10 cellular contexts compared by ENCODE assay signal in genomic region chr6:107493158-107494057, GRCh38. TPM values are rescaled to one million over a fixed set of nuclear protein-coding genes. Genes with fewer than 3 reads are reported as not detected.
DNase-seq lines count a peak whose midpoint lies in the region; ATAC-seq, FAIRE-seq and TF ChIP-seq lines count a peak whose summit lies in the region.
"Had no signal": no experiment of that assay in that cellular context is flagged by ENCODE, and none has a peak within 500 bp of the region (broad histone marks: within the 10 kb centered on the region; RNA-seq: fewer than 3 reads in every experiment).

No MANE protein-coding gene starts in this region.

- no peaks in the 10 kb centered on the region for H3K36me3 Mint-ChIP-seq in T-helper 2 cell treated with Interferon-gamma antibody and Interleukin-4, amounts not matched to agents 5 μg/mL and 100 μg/mL, for 36 hours (ENCODE audit: low read depth)
- no peaks in the 10 kb centered on the region for H3K36me3 Mint-ChIP-seq in activated CD8-positive, alpha-beta T cell treated with anti-CD3 and anti-CD28 coated beads for 36 hours (ENCODE audit: low read depth)
- H3K36me3 Mint-ChIP-seq: memory B cell had no signal

- intact Hi-C loops in activated CD8-positive, alpha-beta T cell treated with anti-CD3 and anti-CD28 coated beads for 36 hours (cut with micrococcal nuclease): no loop called here

- TF ChIP-seq POLR2A in H54 (IDR thresholded peaks at IDR 0.05; ENCODE audit: low read depth, low read length): no peak

- no peak for FAIRE-seq in H54 (lab: Jason Lieb, UNC)

- TF ChIP-seq CTCF in activated CD8-positive, alpha-beta T cell treated with anti-CD3 and anti-CD28 coated beads for 36 hours (IDR thresholded peaks at IDR 0.05): no peak

- H3K4me1 Mint-ChIP-seq in T-helper 2 cell treated with Interferon-gamma antibody and Interleukin-4, amounts not matched to agents 5 μg/mL and 100 μg/mL, for 36 hours (ENCODE audit: low read depth): peaks cover 7% of the 10 kb centered on the region
- peaks cover 9% of the 10 kb centered on the region for H3K4me1 Mint-ChIP-seq in activated CD8-positive, alpha-beta T cell treated with anti-CD3 and anti-CD28 coated beads for 36 hours (ENCODE audit: low read depth)

- peaks cover 21% of the 10 kb centered on the region for H3K27me3 Mint-ChIP-seq in T-helper 2 cell treated with Interferon-gamma antibody and Interleukin-4, amounts not matched to agents 5 μg/mL and 100 μg/mL, for 36 hours (ENCODE audit: low read depth)
- H3K27me3 Mint-ChIP-seq in activated CD8-positive, alpha-beta T cell treated with anti-CD3 and anti-CD28 coated beads for 36 hours: peaks cover 19% of the 10 kb centered on the region

- POLR2A ChIA-PET in activated CD8-positive, alpha-beta T cell treated with anti-CD3 and anti-CD28 coated beads for 36 hours (lab: Charles Lee): interaction anchor here (1.1 kb wide), 1 partner anchor 378 kb away, joined by 3 read pairs; the partner anchor contains the start of gene BEND3

- peak; percentile 42 for DNase-seq in NAMALWA (ENCODE audit: low spot score)
- peak; percentile 27 for DNase-seq in hepatic stellate cell (ENCODE audit: low spot score)
- peak; percentile 20 for DNase-seq in stromal cell of bone marrow (ENCODE audit: low read depth)
- DNase-seq in H54 (ENCODE audit: insufficient read length, low spot score): no peak
- no peak for DNase-seq in T-helper 2 cell treated with Interferon-gamma antibody and Interleukin-4, amounts not matched to agents 5 μg/mL and 100 μg/mL, for 36 hours (ENCODE audit: low spot score)
- DNase-seq in activated CD8-positive, alpha-beta T cell treated with anti-CD3 and anti-CD28 coated beads for 36 hours: no peak

- H3K9me3 Mint-ChIP-seq in T-helper 2 cell treated with Interferon-gamma antibody and Interleukin-4, amounts not matched to agents 5 μg/mL and 100 μg/mL, for 36 hours: no peaks in the 10 kb centered on the region
- H3K9me3 Mint-ChIP-seq in activated CD8-positive, alpha-beta T cell treated with anti-CD3 and anti-CD28 coated beads for 36 hours: no peaks in the 10 kb centered on the region
- H3K9me3 Mint-ChIP-seq: memory B cell had no signal

- H3K4me3 Mint-ChIP-seq in T-helper 2 cell treated with Interferon-gamma antibody and Interleukin-4, amounts not matched to agents 5 μg/mL and 100 μg/mL, for 36 hours: no peak overlapping the region
- no peak overlapping the region for H3K4me3 Mint-ChIP-seq in activated CD8-positive, alpha-beta T cell treated with anti-CD3 and anti-CD28 coated beads for 36 hours
- H3K4me3 Mint-ChIP-seq: memory B cell had no signal

- no peak overlapping the region for H3K27ac Mint-ChIP-seq in T-helper 2 cell treated with Interferon-gamma antibody and Interleukin-4, amounts not matched to agents 5 μg/mL and 100 μg/mL, for 36 hours
- no peak overlapping the region for H3K27ac Mint-ChIP-seq in activated CD8-positive, alpha-beta T cell treated with anti-CD3 and anti-CD28 coated beads for 36 hours
- H3K27ac Mint-ChIP-seq: memory B cell had no signal

- ATAC-seq in SK-N-SH treated with all-trans-retinoic acid at 6 μM for 48 hours (peak; percentile 10; the same call in 1 of the 3 replicates), GM18511 (IDR thresholded peaks at IDR 0.05; ENCODE audit: unreplicated experiment) (no peak)
- ATAC-seq in activated CD8-positive, alpha-beta T cell treated with anti-CD3 and anti-CD28 coated beads for 36 hours: no peak
- ATAC-seq: activated CD4-positive, CD25-positive, alpha-beta regulatory T cell treated with anti-CD3 and anti-CD28 coated beads, Interleukin-2, amount 50 U/mL, for 24 hours had no signal

- CTCF ChIA-PET in activated CD8-positive, alpha-beta T cell treated with anti-CD3 and anti-CD28 coated beads for 36 hours (lab: Charles Lee): interaction anchor here (1.0 to 1.5 kb wide), 2 partner anchors 10 to 11 kb away, joined by 3 read pairs; no protein-coding TSS in a partner anchor

TF ChIP-seq in SK-N-SH treated with all-trans-retinoic acid at 6 μM for 48 hours, 23 proteins besides CTCF, POLR2A, EP300 and RAD21:
- no peak for TF ChIP-seq CSDC2 (CRISPR knock-in tag; IDR thresholded peaks at IDR 0.05)
- TF ChIP-seq CREB5 (CRISPR knock-in tag; IDR thresholded peaks at IDR 0.05; ENCODE audit: low read depth): no peak
- TF ChIP-seq TOX (CRISPR knock-in tag; IDR thresholded peaks at IDR 0.05; ENCODE audit: borderline replicate concordance): no peak
- TF ChIP-seq RARB (CRISPR knock-in tag; IDR thresholded peaks at IDR 0.05): no peak
- no peak for TF ChIP-seq ZNF565 (CRISPR knock-in tag; conservative IDR thresholded peaks at IDR 0.05; ENCODE audit: low read depth)
- no peak for TF ChIP-seq ZFP3 (CRISPR knock-in tag; IDR thresholded peaks at IDR 0.05)
- no peak for TF ChIP-seq ESRRG (CRISPR knock-in tag; IDR thresholded peaks at IDR 0.05)

RNA-seq across cellular contexts. Expression of gene SOBP, which starts 3.5 kb away (rescaled TPM):
- 1 to 10 TPM in 1 of 2 experiments, under 1 TPM in 1; 0.77 to 1.1 TPM for total RNA-seq in activated CD8-positive, alpha-beta T cell treated with anti-CD3 and anti-CD28 coated beads for 36 hours

RNA-seq across cellular contexts. Expression of gene PDSS2, which starts 34.0 kb away (rescaled TPM):
- 10 to 100 TPM; 13.2 to 14.8 TPM for total RNA-seq in activated CD8-positive, alpha-beta T cell treated with anti-CD3 and anti-CD28 coated beads for 36 hours

Comparison
In these comparisons a context has a peak if more than half of its experiments do, and no peak if none do; other contexts are left out.
1. DNase-seq: peak in NAMALWA (single experiment), hepatic stellate cell (single experiment) and stromal cell of bone marrow (single experiment); none in H54 (single experiment), T-helper 2 cell treated with Interferon-gamma antibody and Interleukin-4, amounts not matched to agents 5 μg/mL and 100 μg/mL, for 36 hours (single experiment) and activated CD8-positive, alpha-beta T cell treated with anti-CD3 and anti-CD28 coated beads for 36 hours (single experiment).